Comparison of ENCODE assay signal across 7 cellular contexts in the genomic region with DNA sequence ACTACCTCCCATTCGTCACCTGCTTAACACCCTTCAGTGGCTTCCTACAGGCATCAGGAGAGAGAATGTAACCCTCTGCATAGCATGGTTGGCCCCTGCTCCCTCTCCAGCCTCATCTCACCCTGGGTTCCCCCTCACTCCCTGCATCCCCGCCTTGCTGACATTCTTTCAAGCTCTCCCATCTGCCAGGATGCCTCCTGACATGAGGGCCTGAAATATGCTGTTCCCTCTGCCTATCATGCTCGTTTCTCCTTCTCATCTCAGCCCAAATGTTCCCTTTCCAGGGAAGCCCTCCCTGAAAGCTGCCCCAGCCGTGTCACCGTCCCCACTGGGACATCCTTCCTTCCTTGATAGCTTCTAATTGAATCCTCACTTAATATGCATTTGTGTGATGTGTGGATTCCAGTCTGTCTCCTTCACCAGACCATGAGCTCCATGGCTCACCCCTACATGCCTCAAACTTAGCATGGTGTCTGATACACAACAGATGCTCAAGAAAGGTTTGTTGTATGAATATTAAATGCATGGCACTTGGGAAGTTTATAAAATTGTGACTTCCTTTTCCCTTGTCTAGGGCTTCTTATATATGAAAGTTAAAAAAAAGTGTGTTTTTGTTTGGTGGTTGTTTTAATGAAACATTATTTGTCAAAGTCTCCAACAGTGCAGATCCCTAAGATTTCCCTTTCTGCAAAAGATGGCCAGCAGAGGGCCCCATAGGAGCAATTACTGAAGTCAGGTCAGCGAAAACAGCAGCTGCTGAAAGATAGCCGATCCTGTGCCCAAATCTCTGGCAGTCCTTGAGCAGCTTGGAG. TPM values are rescaled to one million over a fixed set of nuclear protein-coding genes. Genes with fewer than 3 reads are reported as not detected.
A peak's percentile ranks its signal among the peaks of the same experiment; 100 is the strongest.
DNase-seq lines count a peak whose midpoint lies in the region; ATAC-seq, FAIRE-seq and TF ChIP-seq lines count a peak whose summit lies in the region.

No MANE protein-coding gene starts in this region.

- H3K79me2 ChIP-seq in Karpas-422 (ENCODE audit: low read length), result no peaks in the 10 kb centered on the region

- in situ Hi-C loops in SK-MEL-5 (cut with HindIII; ENCODE audit: low pct_unique_long_range_greater_than_20kb, low sequenced_read_pairs), result no loop called here

- 0 out of 2 replicates have a peak overlapping the region, but pooled peaks have one; percentile 12 for H3K4me3 ChIP-seq in Karpas-422 (ENCODE audit: low read length)
- H3K4me3 ChIP-seq in upper lobe of left lung, result no peak overlapping the region

- H3K4me1 ChIP-seq in Karpas-422 (ENCODE audit: low read length), result peaks cover 83% of the 10 kb centered on the region
- H3K4me1 ChIP-seq in upper lobe of left lung, result peaks cover 0 to 11% (median 3%) of the 10 kb centered on the region in 4 donors

- TF ChIP-seq CTCF in upper lobe of left lung (IDR thresholded peaks at IDR 0.05), result peak; percentile 55 to 79 (median 72)

- H4K20me1 ChIP-seq in Karpas-422 (ENCODE audit: insufficient read depth, low read depth, low read length), result no peaks in the 10 kb centered on the region

- 58 to 61% methylated on average over 7 of the region's 7 CpGs for WGBS in upper lobe of left lung, 2 donors

- FAIRE-seq in GM12891 (lab: Jason Lieb, UNC), result peak; percentile 51

- no peaks in the 10 kb centered on the region for H3K36me3 ChIP-seq in Karpas-422 (ENCODE audit: insufficient read depth, low read length)
- no peaks in the 10 kb centered on the region for H3K36me3 ChIP-seq in upper lobe of left lung

- no peaks in the 10 kb centered on the region for H3K9me2 ChIP-seq in Karpas-422 (replicated peaks; ENCODE audit: insufficient read depth, low read length)

- no peaks in the 10 kb centered on the region for H3K9me3 ChIP-seq in Karpas-422 (ENCODE audit: low read length)
- no peaks in the 10 kb centered on the region for H3K9me3 ChIP-seq in upper lobe of left lung

- DNase-seq in GM12891 (ENCODE audit: insufficient read length, low spot score) (peak; percentile 39), Karpas-422 (peak; percentile 93), SK-MEL-5 (ENCODE audit: low read depth, low spot score) (peak; percentile 77), globus pallidus (ENCODE audit: low spot score) (peak; percentile 85), pons (ENCODE audit: low spot score) (peak; percentile 90), upper lobe of left lung (peak in 1 of 2 donors; percentile 66)
- DNase-seq in activated naive CD4-positive, alpha-beta T cell (lab: John Stamatoyannopoulos, UW), result peak; percentile 9 to 66 (median 50)

- peak overlapping the region; percentile 56 for H3K4me2 ChIP-seq in Karpas-422 (ENCODE audit: low read depth, low read length, poor library complexity, severe bottlenecking)

- peak in 1 of 2 donors; percentile 91 for ATAC-seq in upper lobe of left lung (ENCODE audit: low FRiP score in 2 of 2)

- no peak overlapping the region; the same call in 1 of the 2 replicates for H2AFZ ChIP-seq in Karpas-422 (ENCODE audit: low read length)

- H3K27ac ChIP-seq in Karpas-422 (ENCODE audit: low read length), result peak overlapping the region; percentile 76
- H3K27ac ChIP-seq in upper lobe of left lung, result no peak overlapping the region

- TF ChIP-seq POLR2A in GM12891 (IDR thresholded peaks at IDR 0.05; ENCODE audit: low read depth, low read length) (no peak), upper lobe of left lung (IDR thresholded peaks at IDR 0.05) (no peak)

- H3K27me3 ChIP-seq in Karpas-422 (ENCODE audit: low read length) (no peaks in the 10 kb centered on the region), upper lobe of left lung (no peaks in the 10 kb centered on the region)

- H3K9ac ChIP-seq in Karpas-422 (ENCODE audit: low read length), result peak overlapping the region; percentile 45; the same call in 1 of the 2 replicates

- TF ChIP-seq EP300 in upper lobe of left lung (IDR thresholded peaks at IDR 0.05), result no peak

TF ChIP-seq in GM12891, 5 proteins besides CTCF, POLR2A, EP300 and RAD21:
- TF ChIP-seq TAF1 (IDR thresholded peaks at IDR 0.05; ENCODE audit: low read depth, low read length), result no peak
- TF ChIP-seq POU2F2 (IDR thresholded peaks at IDR 0.05; ENCODE audit: low read depth, low read length), result no peak
- no peak for TF ChIP-seq PAX5 (IDR thresholded peaks at IDR 0.05; ENCODE audit: insufficient read depth, low read length, severe bottlenecking)
- no peak for TF ChIP-seq SPI1 (IDR thresholded peaks at IDR 0.05; ENCODE audit: low read depth, low read length)
- no peak for TF ChIP-seq POLR2AphosphoS5 (IDR thresholded peaks at IDR 0.05; ENCODE audit: low read depth, low read length)
TF ChIP-seq in GM12891: peak in this region for 0.

RNA-seq across cellular contexts. Expression of a gene that starts 7.3 kb away (rescaled TPM):
- polyA plus RNA-seq in GM12891 (2012; ENCODE audit: low read depth, missing spikeins), result 0.10 TPM
- total RNA-seq in Karpas-422 (2014; rRNA removed; shearing (Covaris generic); ENCODE audit: low replicate concordance), result 7.8 TPM in 1 of 2 replicates, not detected in the other
- total RNA-seq in SK-MEL-5 (2014; rRNA removed; shearing (Covaris generic)), result not detected in 2 replicates
- not detected in 2 replicates for polyA plus RNA-seq in SK-MEL-5 (2015; cell fraction: cytosol; rRNA removed)
- not detected in 2 replicates for polyA plus RNA-seq in SK-MEL-5 (2015; cell fraction: nucleus; rRNA removed)
- total RNA-seq in upper lobe of left lung, result not detected
